ENCODE assay signal across 19 cellular contexts in genomic region chr18:36467614-36468013, GRCh38.
DNase-seq lines count a peak whose midpoint lies in the region; ATAC-seq, FAIRE-seq and TF ChIP-seq lines count a peak whose summit lies in the region.
"Had no signal": no experiment of that assay in that cellular context is flagged by ENCODE, and none has a peak within 500 bp of the region (broad histone marks: within the 10 kb centered on the region; RNA-seq: fewer than 3 reads in every experiment).

No MANE protein-coding gene starts in this region.

- no peak for TF ChIP-seq RAD21 in HepG2 (CRISPR knock-in tag; IDR thresholded peaks at IDR 0.05)

- H3K9me3 Mint-ChIP-seq in endodermal cell (no peaks in the 10 kb centered on the region), Calu3 (ENCODE audit: low read depth, unreplicated experiment) (no peaks in the 10 kb centered on the region)

- H3K27me3 ChIP-seq in HepG2 (ENCODE audit: control insufficient read depth in 1 of 2, insufficient read depth in 2 of 2, low read length in 2 of 2), result peaks cover 1 to 14% of the 10 kb centered on the region in 2 experiments; a peak in 2 of 5 replicates
- no peaks in the 10 kb centered on the region for H3K27me3 ChIP-seq in right lobe of liver
- no peaks in the 10 kb centered on the region for H3K27me3 ChIP-seq in endodermal cell (ENCODE audit: control insufficient read depth, insufficient read depth, low read length, poor library complexity, severe bottlenecking)
- no peaks in the 10 kb centered on the region for H3K27me3 ChIP-seq in small intestine (ENCODE audit: control insufficient read depth in 2 of 2, insufficient read depth in 2 of 2, low read length in 2 of 2)

- TF ChIP-seq EP300 in HepG2 (IDR thresholded peaks at IDR 0.05; ENCODE audit: low read depth in 2 of 2, low read length in 2 of 2) (no peak), HepG2 (CRISPR knock-in tag; IDR thresholded peaks at IDR 0.05; ENCODE audit: borderline replicate concordance) (no peak)

- in situ Hi-C loops in HepG2 (cut with HindIII; ENCODE audit: extremely low pct_ligation_motif_present, low pct_unique_long_range_greater_than_20kb), result no loop called here

- H4K20me1 ChIP-seq in HepG2 (ENCODE audit: insufficient read depth, low read length), result no peaks in the 10 kb centered on the region

- 18% methylated on average over 11 of the region's 11 CpGs for WGBS in HepG2 (ENCODE audit: low lambda C conversion rate)
- 42% methylated on average over 8 of the region's 11 CpGs for WGBS in right lobe of liver (ENCODE audit: insufficient coverage, low coverage, low lambda C conversion rate, missing lambda C conversion rate)
- 88 to 90% methylated on average over 9 to 11 of the region's 11 CpGs for WGBS in endodermal cell (ENCODE audit: insufficient coverage in 1 of 2, insufficient read length in 1 of 2), 2 experiments
- WGBS in small intestine, 3 donors, result 29 to 69% (median 47%) methylated on average over 11 of the region's 11 CpGs

- no peaks in the 10 kb centered on the region for H3K79me2 ChIP-seq in HepG2 (ENCODE audit: insufficient read depth, low read length)

- H3K4me1 Mint-ChIP-seq in endodermal cell, result peaks cover 69% of the 10 kb centered on the region
- no peaks in the 10 kb centered on the region for H3K4me1 Mint-ChIP-seq in Calu3 (ENCODE audit: low read depth, unreplicated experiment)
- H3K4me1 Mint-ChIP-seq: CD4-positive, CD25-positive, alpha-beta regulatory T cell had no signal

- no peak overlapping the region for H3K9ac ChIP-seq in HepG2 (ENCODE audit: insufficient read depth, low read depth, low read length)
- H3K9ac ChIP-seq in endodermal cell (ENCODE audit: extremely low read depth, low read length, poor library complexity, severe bottlenecking), result peak overlapping the region; percentile 16

- no peak for DNase-seq in HepG2 (ENCODE audit: low spot score)
- no peak for DNase-seq in right lobe of liver
- DNase-seq in endodermal cell, result no peak
- peak in 2 of 3 donors; percentile 13 to 34 for DNase-seq in mucosa of descending colon
- peak; percentile 23 for DNase-seq in small intestine
- no peak for DNase-seq in Calu3
- no peak for DNase-seq in EL
- DNase-seq: CD4-positive, CD25-positive, alpha-beta regulatory T cell; COR-L47; NCI-H1417 treated with DMSO at 0.1 percent for 48 hours; NCI-H187; NCI-H2227 treated with DMSO at 0.1 percent for 48 hours; NCI-H774; NK-92 treated with Interleukin-12 subunit alpha and Interleukin-12 subunit beta, amount 100 ng/mL, for 24 hours had no signal

- no peaks in the 10 kb centered on the region for H3K36me3 Mint-ChIP-seq in endodermal cell (ENCODE audit: low read depth)
- no peaks in the 10 kb centered on the region for H3K36me3 Mint-ChIP-seq in Calu3 (ENCODE audit: insufficient read depth, unreplicated experiment)
- H3K36me3 Mint-ChIP-seq: CD4-positive, CD25-positive, alpha-beta regulatory T cell had no signal

- no peaks in the 10 kb centered on the region for H3K36me3 ChIP-seq in HepG2 (replicated peaks in 1 of 2; ENCODE audit: control insufficient read depth in 1 of 2, insufficient read depth in 2 of 2, low read length in 2 of 2)
- no peaks in the 10 kb centered on the region for H3K36me3 ChIP-seq in right lobe of liver
- no peaks in the 10 kb centered on the region for H3K36me3 ChIP-seq in endodermal cell (ENCODE audit: control insufficient read depth, insufficient read depth, low read length)
- no peaks in the 10 kb centered on the region for H3K36me3 ChIP-seq in mucosa of descending colon (ENCODE audit: low read depth)
- no peaks in the 10 kb centered on the region for H3K36me3 ChIP-seq in small intestine (ENCODE audit: control insufficient read depth in 2 of 2, insufficient read depth in 2 of 2, low read length in 2 of 2)

- H3K27ac Mint-ChIP-seq in endodermal cell (peak overlapping the region; percentile 55), Calu3 (ENCODE audit: unreplicated experiment) (no peak overlapping the region)
- H3K27ac Mint-ChIP-seq: CD4-positive, CD25-positive, alpha-beta regulatory T cell had no signal

- FAIRE-seq in HepG2 (lab: Jason Lieb, UNC), result no peak
- no peak for FAIRE-seq in small intestine (lab: Jason Lieb, UNC)
- FAIRE-seq: G401.6, GM12892, GM18507, H54 had no signal

- ATAC-seq in HepG2, result peak; percentile 62
- no peak for ATAC-seq in right lobe of liver
- ATAC-seq in mucosa of descending colon, result peak; percentile 30

- TF ChIP-seq CTCF in HepG2 (CRISPR knock-in tag; IDR thresholded peaks at IDR 0.05) (no peak), right lobe of liver (IDR thresholded peaks at IDR 0.05) (no peak), endodermal cell (conservative IDR thresholded peaks at IDR 0.05) (no peak), mucosa of descending colon (IDR thresholded peaks at IDR 0.05) (no peak), Calu3 (IDR thresholded peaks at IDR 0.05; ENCODE audit: unreplicated experiment) (no peak)

- peak overlapping the region; percentile 34 for H3K4me3 Mint-ChIP-seq in endodermal cell
- H3K4me3 Mint-ChIP-seq in Calu3 (ENCODE audit: low read depth, unreplicated experiment), result no peak overlapping the region
- H3K4me3 Mint-ChIP-seq: CD4-positive, CD25-positive, alpha-beta regulatory T cell had no signal

- intact Hi-C loops in HepG2 (cut with micrococcal nuclease; ENCODE audit: unreplicated experiment) (no loop called here), right lobe of liver (cut with DNase I) (no loop called here), mucosa of descending colon (cut with DNase I, micrococcal nuclease) (no loop called here), Calu3 (cut with micrococcal nuclease; ENCODE audit: unreplicated experiment) (no loop called here)

- no peak for TF ChIP-seq POLR2A in HepG2 (IDR thresholded peaks at IDR 0.05; ENCODE audit: insufficient read depth in 1 of 2, low read depth in 2 of 2, low read length in 2 of 2)
- no peak for TF ChIP-seq POLR2A in right lobe of liver (IDR thresholded peaks at IDR 0.05)

- H3K4me1 ChIP-seq in HepG2 (ENCODE audit: insufficient read depth, low read length) (peaks cover 31% of the 10 kb centered on the region), right lobe of liver (peaks cover 0 to 3% (median 0%) of the 10 kb centered on the region in 4 donors), endodermal cell (ENCODE audit: control insufficient read depth, insufficient read depth, low read length) (peaks cover 60% of the 10 kb centered on the region), mucosa of descending colon (ENCODE audit: low read depth) (no peaks in the 10 kb centered on the region), small intestine (ENCODE audit: control insufficient read depth in 2 of 2, insufficient read depth in 1 of 2, low read depth in 1 of 2, low read length in 1 of 2) (no peaks in the 10 kb centered on the region)

- H3K4me3 ChIP-seq in HepG2 (replicated peaks in 1 of 3; ENCODE audit: insufficient read depth in 1 of 3, low read depth in 2 of 3, low read length in 3 of 3), result no peak overlapping the region
- no peak overlapping the region for H3K4me3 ChIP-seq in right lobe of liver
- H3K4me3 ChIP-seq in endodermal cell (ENCODE audit: low read length), result no peak overlapping the region
- no peak overlapping the region for H3K4me3 ChIP-seq in mucosa of descending colon
- H3K4me3 ChIP-seq in small intestine (ENCODE audit: low read depth in 1 of 2, low read length in 2 of 2), result no peak overlapping the region

- H3K27ac ChIP-seq in HepG2 (ENCODE audit: extremely low read length, insufficient read depth, low read length), result no peak overlapping the region
- no peak overlapping the region for H3K27ac ChIP-seq in right lobe of liver
- H3K27ac ChIP-seq in endodermal cell (ENCODE audit: low read depth, low read length), result no peak overlapping the region
- H3K27ac ChIP-seq in small intestine (ENCODE audit: low read depth in 1 of 2, low read length in 1 of 2), result no peak overlapping the region
- H3K27ac ChIP-seq: RWPE1 had no signal

- POLR2A ChIA-PET in HepG2 (lab: Yijun Ruan, JAX), result no interaction called here

- no TSS peak for BruUV-seq in HepG2 (replicated peaks; lab: Mats Ljungman, UMichigan)
- BruUV-seq in Calu3 (replicated peaks; lab: Mats Ljungman, UMichigan), result no TSS peak

- CTCF ChIA-PET in HepG2 (lab: Yijun Ruan, JAX; ENCODE audit: low intra/inter-chr PET ratio, low total read pairs) (no interaction called here), Calu3 (lab: Charles Lee) (no interaction called here)

- no peak overlapping the region for H2AFZ ChIP-seq in HepG2 (ENCODE audit: low read length)

- H3K9me3 ChIP-seq in HepG2 (ENCODE audit: low read length), result no peaks in the 10 kb centered on the region
- H3K9me3 ChIP-seq in right lobe of liver, result no peaks in the 10 kb centered on the region
- no peaks in the 10 kb centered on the region for H3K9me3 ChIP-seq in endodermal cell (ENCODE audit: control insufficient read depth, low read length)
- no peaks in the 10 kb centered on the region for H3K9me3 ChIP-seq in mucosa of descending colon
- no peaks in the 10 kb centered on the region for H3K9me3 ChIP-seq in small intestine (ENCODE audit: control insufficient read depth, low read depth)

- no peaks in the 10 kb centered on the region for H3K27me3 Mint-ChIP-seq in endodermal cell (ENCODE audit: insufficient read depth)
- peaks cover 19% of the 10 kb centered on the region for H3K27me3 Mint-ChIP-seq in Calu3 (ENCODE audit: unreplicated experiment)

- H3K4me2 ChIP-seq in HepG2 (ENCODE audit: low read depth, low read length), result no peak overlapping the region

TF ChIP-seq in HepG2, 621 proteins besides CTCF, POLR2A, EP300 and RAD21:
- TF ChIP-seq NFIC (IDR thresholded peaks at IDR 0.05; ENCODE audit: low read length), result no peak
- TF ChIP-seq RFX3 (CRISPR knock-in tag; IDR thresholded peaks at IDR 0.05), result no peak
- TF ChIP-seq BCL6 (CRISPR knock-in tag; IDR thresholded peaks at IDR 0.05), result no peak
- TF ChIP-seq ZNF253 (CRISPR knock-in tag; IDR thresholded peaks at IDR 0.05; ENCODE audit: borderline replicate concordance), result no peak
- no peak for TF ChIP-seq TCF12 (IDR thresholded peaks at IDR 0.05)
- TF ChIP-seq TCF12 (CRISPR knock-in tag; IDR thresholded peaks at IDR 0.05), result no peak
- TF ChIP-seq DNMT1 (CRISPR knock-in tag; IDR thresholded peaks at IDR 0.05), result no peak
- no peak for TF ChIP-seq ZNF136 (CRISPR knock-in tag; IDR thresholded peaks at IDR 0.05; ENCODE audit: low read depth)
- no peak for TF ChIP-seq CCDC6 (CRISPR knock-in tag; IDR thresholded peaks at IDR 0.05)
- 0 out of 2 replicates have a peak, but pooled peaks have one; percentile 30 for TF ChIP-seq HNRNPL (IDR thresholded peaks at IDR 0.05; ENCODE audit: low read depth, low read length)

Comparison
In these comparisons a context has a peak if more than half of its experiments do, and no peak if none do; other contexts are left out.
1. ATAC-seq: peak in HepG2 (single experiment) and mucosa of descending colon (single experiment); none in right lobe of liver (0 of 4).
2. DNase-seq: peak in mucosa of descending colon (2 of 3) and small intestine (single experiment); none in HepG2 (single experiment), right lobe of liver (0 of 3), endodermal cell (single experiment), Calu3 (single experiment) and EL (single experiment).